ENCODE assay signal across 9 cellular contexts in the genomic region with DNA sequence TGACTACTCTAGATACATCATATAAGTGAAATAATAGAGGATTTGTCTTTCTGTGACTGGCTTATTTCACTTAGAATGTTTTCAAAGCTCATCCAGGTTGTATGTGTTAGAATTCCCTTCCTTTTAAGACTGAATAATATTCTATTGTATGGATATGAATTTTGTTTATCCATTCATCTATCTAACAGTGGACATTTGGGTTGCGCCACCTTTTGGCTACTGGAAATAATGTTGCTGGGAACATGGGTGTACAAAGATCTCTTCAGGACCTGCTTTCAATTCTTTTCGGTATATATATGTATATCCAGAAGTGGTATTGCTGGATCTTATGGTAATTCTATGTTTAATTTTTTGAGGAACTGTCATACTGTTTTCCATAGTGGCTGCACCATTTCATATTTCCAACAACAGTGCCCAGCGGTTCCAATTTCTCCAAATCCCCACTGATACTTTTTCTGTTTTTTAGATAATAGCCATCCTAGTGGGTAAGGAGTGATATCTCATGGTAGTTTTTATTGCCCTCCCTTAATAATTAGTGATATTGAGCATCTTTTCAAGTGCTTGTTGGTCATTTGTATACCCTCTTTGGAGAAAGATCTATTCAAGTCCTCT. TPM values are rescaled to one million over a fixed set of nuclear protein-coding genes. Genes with fewer than 3 reads are reported as not detected.
DNase-seq lines count a peak whose midpoint lies in the region; ATAC-seq, FAIRE-seq and TF ChIP-seq lines count a peak whose summit lies in the region.
"Had no signal": no experiment of that assay in that cellular context is flagged by ENCODE, and none has a peak within 500 bp of the region (broad histone marks: within the 10 kb centered on the region; RNA-seq: fewer than 3 reads in every experiment).

No MANE protein-coding gene starts in this region.

- intact Hi-C loops in vagina (cut with DNase I): no loop called here

- H3K9me3 ChIP-seq in A549: no peaks in the 10 kb centered on the region
- H3K9me3 ChIP-seq in vagina: no peaks in the 10 kb centered on the region

- H3K4me1 ChIP-seq in A549: peaks cover 6% of the 10 kb centered on the region; the same call in 1 of the 3 replicates
- peaks cover 16% of the 10 kb centered on the region for H3K4me1 ChIP-seq in vagina

- H3K36me3 ChIP-seq in vagina: no peaks in the 10 kb centered on the region

- peak; percentile 43 to 55; a peak in 4 of 5 replicates for TF ChIP-seq RAD21 in A549 (conservative IDR thresholded peaks at IDR 0.05 in 1 of 2, IDR thresholded peaks at IDR 0.05 in 1 of 2)

- CTCF ChIA-PET in A549 (lab: Yijun Ruan, JAX) (interaction anchor here (0.6 to 1.5 kb wide), 4 partner anchors 17 to 620 kb away, joined by 3 read pairs; no protein-coding TSS in a partner anchor), GM10248 (lab: Yijun Ruan, JAX) (no interaction called here)

- TF ChIP-seq EP300 in A549 (IDR thresholded peaks at IDR 0.05): no peak

- TF ChIP-seq CTCF in A549 (IDR thresholded peaks at IDR 0.05) (peak; percentile 52; the same call in 2 of the 3 replicates), GM10248 (IDR thresholded peaks at IDR 0.05; ENCODE audit: control extremely low read depth, extremely low read depth, low read depth, missing control alignments) (peak; percentile 51), fibroblast of villous mesenchyme (IDR thresholded peaks at IDR 0.05; ENCODE audit: insufficient read depth, low read depth, low read length) (peak; percentile 45), vagina (IDR thresholded peaks at IDR 0.05) (no peak)

- H3K4me3 ChIP-seq in A549 (no peak overlapping the region), fibroblast of villous mesenchyme (ENCODE audit: low read depth, low read length) (no peak overlapping the region), vagina (no peak overlapping the region)

- 4% methylated on average over 3 of the region's 3 CpGs for WGBS in A549 (ENCODE audit: missing lambda C conversion rate)

- TF ChIP-seq POLR2A in A549 (IDR thresholded peaks at IDR 0.05; ENCODE audit: low read length) (no peak), vagina (IDR thresholded peaks at IDR 0.05) (no peak)

- POLR2A ChIA-PET in A549 (lab: Yijun Ruan, JAX): no interaction called here
- POLR2A ChIA-PET in GM10248 (lab: Yijun Ruan, JAX): no interaction called here

- no peaks in the 10 kb centered on the region for H3K27me3 ChIP-seq in vagina

- H3K27ac ChIP-seq in A549 (no peak overlapping the region), vagina (no peak overlapping the region)

- ATAC-seq in A549: peak in 1 of 2 experiments; percentile 47; a peak in 3 of 6 replicates
- no peak for ATAC-seq in GM18873 (IDR thresholded peaks at IDR 0.05; ENCODE audit: low FRiP score, unreplicated experiment)
- ATAC-seq in GM19023 (IDR thresholded peaks at IDR 0.05; ENCODE audit: unreplicated experiment): no peak

- no peak for FAIRE-seq in A549 (lab: Jason Lieb, UNC)

- DNase-seq in A549 (ENCODE audit: low read depth in 1 of 2, low spot score in 1 of 2) (peak in 1 of 2 experiments; percentile 33), GM10248 (ENCODE audit: extremely low spot score) (no peak), RKO (ENCODE audit: low spot score) (peak; percentile 54), fibroblast of villous mesenchyme (ENCODE audit: low read depth) (peak; percentile 43), OCI-M2 (lab: John Stamatoyannopoulos, UW; ENCODE audit: unreplicated experiment) (no peak), vagina (ENCODE audit: extremely low spot score in 2 of 2) (no peak)
- DNase-seq: stimulated activated naive CD4-positive, alpha-beta T cell treated with Interleukin-2 at 50 U/mL for 16 hours had no signal

- peak overlapping the region; percentile 41 for H3K4me2 ChIP-seq in A549

TF ChIP-seq in A549, 52 proteins besides CTCF, POLR2A, EP300 and RAD21:
- TF ChIP-seq GATA3 (IDR thresholded peaks at IDR 0.05; ENCODE audit: borderline replicate concordance): no peak
- peak; percentile 44; the same call in 2 of the 3 replicates for TF ChIP-seq SMC3 (IDR thresholded peaks at IDR 0.05)

RNA-seq across cellular contexts. Expression of gene SCD5, which starts 3.4 kb away (rescaled TPM):
- polyA plus RNA-seq in A549 (2011; rRNA removed) (11.3 and 11.9 TPM in 2 replicates), A549 (2017; fragmentation: RNase III; extraction: RNeasy Plus Mini Kit Qiagen cat#74134 plus additional on column Dnase treatment) (7.5 to 10.8 TPM (median 9.8 TPM) in 3 replicates)
- 4.6 and 5.8 TPM in 2 replicates for polyA plus RNA-seq in A549 (2012; cell fraction: cytosol; rRNA removed)
- polyA plus RNA-seq in A549 (2012; cell fraction: nucleus; rRNA removed): 4.0 and 5.0 TPM in 2 replicates
- 8.2 and 8.8 TPM in 2 replicates for polyA minus RNA-seq in A549 (2011; rRNA and poly(A)+ RNA removed)
- total RNA-seq in fibroblast of villous mesenchyme (2.3 and 6.9 TPM in 2 replicates), vagina (16.9 TPM)

Comparison
In these comparisons a context has a peak if more than half of its experiments do, and no peak if none do; other contexts are left out.
1. DNase-seq: peak in RKO (single experiment) and fibroblast of villous mesenchyme (single experiment); none in GM10248 (single experiment), OCI-M2 (single experiment) and vagina (0 of 2).
2. CTCF ChIP-seq: peak in A549 (single experiment), GM10248 (single experiment) and fibroblast of villous mesenchyme (single experiment); none in vagina (0 of 3).